22 cellular contexts compared by ENCODE assay signal in genomic region chr2:35204881-35205280, GRCh38.
"Had no signal": no experiment of that assay in that cellular context is flagged by ENCODE, and none has a peak within 500 bp of the region (broad histone marks: within the 10 kb centered on the region; RNA-seq: fewer than 3 reads in every experiment).

No MANE protein-coding gene starts in this region.

- H3K36me3 ChIP-seq: MG63, Peyer's patch, SJSA1 had no signal

- FAIRE-seq: HTR-8/SVneo had no signal

- H3K4me3 ChIP-seq: MG63, PC-9, Peyer's patch, SJSA1, SK-N-MC had no signal

- H3K9me3 ChIP-seq: MG63, Peyer's patch, SJSA1 had no signal

- H3K27me3 ChIP-seq: MG63, Peyer's patch, SJSA1 had no signal

- DNase-seq: KG1; MG63; NCI-H1092 treated with DMSO at 0.1 percent for 48 hours; NCI-H1436; NCI-H187; NCI-H2029; NCI-H2081 treated with DMSO at 0.1 percent for 48 hours; NCI-H2171; NCI-H226; NCI-H446; NCI-H510A; NCI-H524 treated with DMSO at 0.1 percent for 48 hours; NCI-H69; NCI-H774; NK-92 treated with Interleukin-12 subunit alpha and Interleukin-12 subunit beta, amount 100 ng/mL, for 24 hours; PC-9; Peyer's patch; Right ventricle myocardium superior; SIG-M5 had no signal

- H3K4me2 ChIP-seq: PC-9 had no signal

- H3K4me1 ChIP-seq: Peyer's patch, SJSA1 had no signal

- H3K27ac ChIP-seq: PC-9, Peyer's patch, SJSA1, SK-N-MC had no signal

- H2AFZ ChIP-seq: PC-9 had no signal
